In genomic region chr10:93995182-93995581, GRCh38 we compare ENCODE assay signal across 20 cellular contexts. TPM values are rescaled to one million over a fixed set of nuclear protein-coding genes. Genes with fewer than 3 reads are reported as not detected.
DNase-seq lines count a peak whose midpoint lies in the region; ATAC-seq and TF ChIP-seq lines count a peak whose summit lies in the region.
"Had no signal": no experiment of that assay in that cellular context is flagged by ENCODE, and none has a peak within 500 bp of the region (broad histone marks: within the 10 kb centered on the region; RNA-seq: fewer than 3 reads in every experiment).

No MANE protein-coding gene starts in this region.

- TF ChIP-seq CTCF in Calu3 (IDR thresholded peaks at IDR 0.05; ENCODE audit: unreplicated experiment): no peak
- no peak for TF ChIP-seq CTCF in Panc1 (IDR thresholded peaks at IDR 0.05)
- TF ChIP-seq CTCF in glutamatergic neuron (IDR thresholded peaks at IDR 0.05; ENCODE audit: partially characterized antibody, unreplicated experiment): no peak
- TF ChIP-seq CTCF in progenitor cell of endocrine pancreas (IDR thresholded peaks at IDR 0.05; ENCODE audit: unreplicated experiment): no peak

- no peak overlapping the region for H3K9ac ChIP-seq in Karpas-422 (ENCODE audit: low read length)

- ATAC-seq in Panc1: no peak
- ATAC-seq: activated naive CD8-positive, alpha-beta T cell treated with anti-CD3 and anti-CD28 coated beads, Interleukin-2, amount 50 U/mL, for 24 hours; sciatic nerve had no signal

- CTCF ChIA-PET in Calu3 (lab: Charles Lee) (no interaction called here), Panc1 (lab: Charles Lee) (no interaction called here)
- CTCF ChIA-PET in CD4-positive, alpha-beta memory T cell (lab: Charles Lee; ENCODE audit: partially characterized antibody): no interaction called here

- H3K27ac Mint-ChIP-seq in Calu3 (ENCODE audit: unreplicated experiment): no peak overlapping the region
- no peak overlapping the region for H3K27ac Mint-ChIP-seq in glutamatergic neuron (ENCODE audit: unreplicated experiment)
- H3K27ac Mint-ChIP-seq in progenitor cell of endocrine pancreas: peak overlapping the region; percentile 11
- H3K27ac Mint-ChIP-seq in activated T-helper 2 cell treated with anti-CD3 and anti-CD28 coated beads, Interferon-gamma antibody, Interleukin-2, Interleukin-4, amounts not matched to agents 10 μg/mL and 5 μg/mL and 100 μg/mL, durations not matched to agents 14 hours and 24 hours and 36 hours: no peak overlapping the region
- H3K27ac Mint-ChIP-seq in CD4-positive, alpha-beta memory T cell: no peak overlapping the region
- H3K27ac Mint-ChIP-seq: activated naive CD8-positive, alpha-beta T cell treated with anti-CD3 and anti-CD28 coated beads, Interleukin-2, amount 50 U/mL, for 24 hours; H9; T-helper 1 cell treated with Interleukin-12 subunit alpha and Interleukin-12 subunit beta and Interleukin-4 antibody, amounts not matched to agents 30 μg/mL and 1 μg/mL, for 36 hours had no signal

- H3K4me3 ChIP-seq in Panc1 (ENCODE audit: low read depth in 2 of 2, low read length in 2 of 2): peak overlapping the region; percentile 76 to 80
- H3K4me3 ChIP-seq in CD4-positive, alpha-beta memory T cell (ENCODE audit: low read length in 2 of 2): no peak overlapping the region
- no peak overlapping the region for H3K4me3 ChIP-seq in Karpas-422 (ENCODE audit: low read length)

- H3K9me2 ChIP-seq in Karpas-422 (replicated peaks; ENCODE audit: insufficient read depth, low read length): no peaks in the 10 kb centered on the region

- no peaks in the 10 kb centered on the region for H4K20me1 ChIP-seq in Karpas-422 (ENCODE audit: insufficient read depth, low read depth, low read length)

- intact Hi-C loops in Calu3 (cut with micrococcal nuclease; ENCODE audit: unreplicated experiment) (no loop called here), Panc1 (cut with micrococcal nuclease; ENCODE audit: unreplicated experiment) (loop anchor here (10.0 kb wide), 1 partner anchor 330 kb away; no protein-coding TSS in a partner anchor)
- intact Hi-C loops in activated T-helper 2 cell treated with anti-CD3 and anti-CD28 coated beads, Interferon-gamma antibody, Interleukin-2, Interleukin-4, amounts not matched to agents 10 μg/mL and 5 μg/mL and 100 μg/mL, durations not matched to agents 14 hours and 24 hours and 36 hours (cut with micrococcal nuclease): no loop called here
- intact Hi-C loops in CD4-positive, alpha-beta memory T cell (cut with micrococcal nuclease): no loop called here

- peak overlapping the region; percentile 81 for H3K4me3 Mint-ChIP-seq in Calu3 (ENCODE audit: low read depth, unreplicated experiment)
- peak overlapping the region; percentile 33 for H3K4me3 Mint-ChIP-seq in glutamatergic neuron (ENCODE audit: unreplicated experiment)
- H3K4me3 Mint-ChIP-seq in progenitor cell of endocrine pancreas (ENCODE audit: low read depth): peak overlapping the region; percentile 75
- H3K4me3 Mint-ChIP-seq in activated T-helper 2 cell treated with anti-CD3 and anti-CD28 coated beads, Interferon-gamma antibody, Interleukin-2, Interleukin-4, amounts not matched to agents 10 μg/mL and 5 μg/mL and 100 μg/mL, durations not matched to agents 14 hours and 24 hours and 36 hours (ENCODE audit: low read depth): no peak overlapping the region
- peak overlapping the region in 1 of 8 donors; percentile 24 for H3K4me3 Mint-ChIP-seq in CD4-positive, alpha-beta memory T cell
- H3K4me3 Mint-ChIP-seq: activated naive CD8-positive, alpha-beta T cell treated with anti-CD3 and anti-CD28 coated beads, Interleukin-2, amount 50 U/mL, for 24 hours had no signal

- in situ Hi-C loops in Panc1 (cut with HindIII; ENCODE audit: low pct_unique_long_range_greater_than_20kb, low sequenced_read_pairs): no loop called here

- no peaks in the 10 kb centered on the region for H3K27me3 ChIP-seq in Panc1 (ENCODE audit: control insufficient read depth, insufficient read depth, low read length)
- peaks cover 12% of the 10 kb centered on the region for H3K27me3 ChIP-seq in CD4-positive, alpha-beta memory T cell (ENCODE audit: insufficient read depth, low read length)
- H3K27me3 ChIP-seq in Karpas-422 (ENCODE audit: low read length): no peaks in the 10 kb centered on the region

- POLR2A ChIA-PET in Panc1 (lab: Charles Lee): no interaction called here
- POLR2A ChIA-PET in CD4-positive, alpha-beta memory T cell (lab: Charles Lee; ENCODE audit: partially characterized antibody): no interaction called here

- no peaks in the 10 kb centered on the region for H3K79me2 ChIP-seq in Karpas-422 (ENCODE audit: low read length)

- H3K27me3 Mint-ChIP-seq in Calu3 (ENCODE audit: unreplicated experiment) (peaks cover 47% of the 10 kb centered on the region), glutamatergic neuron (ENCODE audit: unreplicated experiment) (peaks cover 13% of the 10 kb centered on the region), progenitor cell of endocrine pancreas (peaks cover 17% of the 10 kb centered on the region)
- H3K27me3 Mint-ChIP-seq in activated T-helper 2 cell treated with anti-CD3 and anti-CD28 coated beads, Interferon-gamma antibody, Interleukin-2, Interleukin-4, amounts not matched to agents 10 μg/mL and 5 μg/mL and 100 μg/mL, durations not matched to agents 14 hours and 24 hours and 36 hours (ENCODE audit: low read depth): peaks cover 64% of the 10 kb centered on the region
- H3K27me3 Mint-ChIP-seq in CD4-positive, alpha-beta memory T cell: peaks cover 50 to 60% of the 10 kb centered on the region in 2 donors

- BruUV-seq in Calu3 (replicated peaks; lab: Mats Ljungman, UMichigan): no TSS peak
- no TSS peak for BruUV-seq in Panc1 (replicated peaks; lab: Mats Ljungman, UMichigan)

- DNase-seq in Calu3 (no peak), Panc1 (ENCODE audit: low read depth, low spot score) (no peak), glutamatergic neuron (no peak), progenitor cell of endocrine pancreas (ENCODE audit: low spot score, unreplicated experiment) (no peak), T1000 (lab: John Stamatoyannopoulos, UW) (no peak), Karpas-422 (no peak)
- DNase-seq in activated T-helper 2 cell treated with anti-CD3 and anti-CD28 coated beads, Interferon-gamma antibody, Interleukin-2, Interleukin-4, amounts not matched to agents 10 μg/mL and 5 μg/mL and 100 μg/mL, durations not matched to agents 14 hours and 24 hours and 36 hours (ENCODE audit: low spot score): no peak
- no peak for DNase-seq in CD4-positive, alpha-beta memory T cell
- DNase-seq: activated CD4-positive, CD25-positive, alpha-beta regulatory T cell; activated naive CD8-positive, alpha-beta T cell treated with anti-CD3 and anti-CD28 coated beads, Interleukin-2, amount 50 U/mL, for 24 hours; H9; head of caudate nucleus; MV-4-11; NCI-H2029; NCI-H446 treated with DMSO at 0.1 percent for 48 hours; SHP77 had no signal

- H3K27ac ChIP-seq in Panc1 (ENCODE audit: low read length) (peak overlapping the region; percentile 92), Karpas-422 (ENCODE audit: low read length) (no peak overlapping the region)
- no peak overlapping the region for H3K27ac ChIP-seq in CD4-positive, alpha-beta memory T cell (ENCODE audit: low read depth, low read length)
- H3K27ac ChIP-seq: cardiac muscle cell, HL-60 had no signal

- no peaks in the 10 kb centered on the region for H3K36me3 ChIP-seq in Panc1 (ENCODE audit: control insufficient read depth, insufficient read depth, low read length)
- no peaks in the 10 kb centered on the region for H3K36me3 ChIP-seq in CD4-positive, alpha-beta memory T cell (ENCODE audit: insufficient read depth, low read length)
- H3K36me3 ChIP-seq in Karpas-422 (ENCODE audit: insufficient read depth, low read length): no peaks in the 10 kb centered on the region
- H3K36me3 ChIP-seq: cardiac muscle cell had no signal

- peaks cover 85% of the 10 kb centered on the region for H3K4me1 ChIP-seq in Panc1 (ENCODE audit: control insufficient read depth, insufficient read depth, low read length)
- no peaks in the 10 kb centered on the region for H3K4me1 ChIP-seq in CD4-positive, alpha-beta memory T cell (ENCODE audit: insufficient read depth, low read length)
- no peaks in the 10 kb centered on the region for H3K4me1 ChIP-seq in Karpas-422 (ENCODE audit: low read length)

- H3K4me1 Mint-ChIP-seq in Calu3 (ENCODE audit: low read depth, unreplicated experiment): peaks cover 37% of the 10 kb centered on the region
- peaks cover 6% of the 10 kb centered on the region for H3K4me1 Mint-ChIP-seq in glutamatergic neuron (ENCODE audit: low read depth, unreplicated experiment)
- H3K4me1 Mint-ChIP-seq in progenitor cell of endocrine pancreas (ENCODE audit: low read depth): peaks cover 47% of the 10 kb centered on the region
- peaks cover 1% of the 10 kb centered on the region for H3K4me1 Mint-ChIP-seq in activated T-helper 2 cell treated with anti-CD3 and anti-CD28 coated beads, Interferon-gamma antibody, Interleukin-2, Interleukin-4, amounts not matched to agents 10 μg/mL and 5 μg/mL and 100 μg/mL, durations not matched to agents 14 hours and 24 hours and 36 hours (ENCODE audit: low read depth)
- H3K4me1 Mint-ChIP-seq in CD4-positive, alpha-beta memory T cell: peaks cover 0 to 7% (median 5%) of the 10 kb centered on the region in 4 donors

- no peak overlapping the region for H2AFZ ChIP-seq in Karpas-422 (ENCODE audit: low read length)

- no peak overlapping the region for H3K4me2 ChIP-seq in Karpas-422 (ENCODE audit: low read depth, low read length, poor library complexity, severe bottlenecking)

- H3K9me3 ChIP-seq in Panc1 (ENCODE audit: control insufficient read depth, insufficient read depth, low read depth, low read length): no peaks in the 10 kb centered on the region
- no peaks in the 10 kb centered on the region for H3K9me3 ChIP-seq in CD4-positive, alpha-beta memory T cell (ENCODE audit: control insufficient read depth in 1 of 2, low read length in 2 of 2)
- no peaks in the 10 kb centered on the region for H3K9me3 ChIP-seq in Karpas-422 (ENCODE audit: low read length)

- peaks cover 4% of the 10 kb centered on the region for H3K36me3 Mint-ChIP-seq in Calu3 (ENCODE audit: insufficient read depth, unreplicated experiment)
- H3K36me3 Mint-ChIP-seq in glutamatergic neuron (ENCODE audit: unreplicated experiment): peaks cover 4% of the 10 kb centered on the region
- peaks cover 7% of the 10 kb centered on the region for H3K36me3 Mint-ChIP-seq in progenitor cell of endocrine pancreas (ENCODE audit: insufficient read depth)
- H3K36me3 Mint-ChIP-seq in activated T-helper 2 cell treated with anti-CD3 and anti-CD28 coated beads, Interferon-gamma antibody, Interleukin-2, Interleukin-4, amounts not matched to agents 10 μg/mL and 5 μg/mL and 100 μg/mL, durations not matched to agents 14 hours and 24 hours and 36 hours (ENCODE audit: low read depth): no peaks in the 10 kb centered on the region
- no peaks in the 10 kb centered on the region for H3K36me3 Mint-ChIP-seq in CD4-positive, alpha-beta memory T cell

- H3K9me3 Mint-ChIP-seq in Calu3 (ENCODE audit: low read depth, unreplicated experiment) (no peaks in the 10 kb centered on the region), glutamatergic neuron (ENCODE audit: unreplicated experiment) (peaks cover 7% of the 10 kb centered on the region), progenitor cell of endocrine pancreas (ENCODE audit: low read depth) (no peaks in the 10 kb centered on the region)
- no peaks in the 10 kb centered on the region for H3K9me3 Mint-ChIP-seq in activated T-helper 2 cell treated with anti-CD3 and anti-CD28 coated beads, Interferon-gamma antibody, Interleukin-2, Interleukin-4, amounts not matched to agents 10 μg/mL and 5 μg/mL and 100 μg/mL, durations not matched to agents 14 hours and 24 hours and 36 hours
- H3K9me3 Mint-ChIP-seq in CD4-positive, alpha-beta memory T cell: peaks cover 0 to 4% (median 0%) of the 10 kb centered on the region in 8 donors
- H3K9me3 Mint-ChIP-seq: activated naive CD8-positive, alpha-beta T cell treated with anti-CD3 and anti-CD28 coated beads, Interleukin-2, amount 50 U/mL, for 24 hours; H9; T-helper 1 cell treated with Interleukin-12 subunit alpha and Interleukin-12 subunit beta and Interleukin-4 antibody, amounts not matched to agents 30 μg/mL and 1 μg/mL, for 36 hours had no signal

RNA-seq across cellular contexts. Expression of gene PLCE1, which starts 1.5 kb away (rescaled TPM):
- total RNA-seq in Calu3 (2022): 1.8 and 3.2 TPM in 2 replicates
- 39.7 TPM for total RNA-seq in Panc1 (2021; ENCODE audit: unreplicated experiment)
- polyA plus RNA-seq in Panc1 (2012; ENCODE audit: insufficient read length): 19.4 TPM
- total RNA-seq in glutamatergic neuron (ENCODE audit: unreplicated experiment): 0.25 TPM
- total RNA-seq in progenitor cell of endocrine pancreas: 12.1 and 14.1 TPM in 2 replicates
- 0.02 TPM in 2 replicates for total RNA-seq in activated T-helper 2 cell treated with anti-CD3 and anti-CD28 coated beads, Interferon-gamma antibody, Interleukin-2, Interleukin-4, amounts not matched to agents 10 μg/mL and 5 μg/mL and 100 μg/mL, durations not matched to agents 14 hours and 24 hours and 36 hours
- not detected for total RNA-seq in CD4-positive, alpha-beta memory T cell
- under 1 TPM; 0.07 to 0.20 TPM for polyA plus RNA-seq in CD4-positive, alpha-beta memory T cell
- not detected in 2 replicates for total RNA-seq in Karpas-422 (2014; rRNA removed; shearing (Covaris generic); ENCODE audit: low replicate concordance)

Comparison
In these comparisons a context has a peak if more than half of its experiments do, and no peak if none do; other contexts are left out.
1. H3K4me3 ChIP-seq: peak in Panc1 (2 of 2); none in CD4-positive, alpha-beta memory T cell (0 of 2) and Karpas-422 (single experiment).